1 cellular context compared by ENCODE assay signal in genomic region chr10:97738616-97739015, GRCh38.
TF ChIP-seq lines count a peak whose summit lies in the region.

No MANE protein-coding gene starts in this region.

TF ChIP-seq in IMR-90, 13 proteins besides CTCF, POLR2A, EP300 and RAD21:
- TF ChIP-seq MXI1 (IDR thresholded peaks at IDR 0.05; ENCODE audit: borderline replicate concordance, low read depth, low read length) = no peak
- TF ChIP-seq ELK1 (IDR thresholded peaks at IDR 0.05; ENCODE audit: borderline replicate concordance, low read depth, low read length) = no peak
- no peak for TF ChIP-seq FOS (IDR thresholded peaks at IDR 0.05; ENCODE audit: low read depth, low read length)
- TF ChIP-seq RCOR1 (IDR thresholded peaks at IDR 0.05; ENCODE audit: insufficient replicate concordance, low read length) = no peak
- no peak for TF ChIP-seq MAFK (IDR thresholded peaks at IDR 0.05; ENCODE audit: low read depth, low read length)
- no peak for TF ChIP-seq RFX5 (IDR thresholded peaks at IDR 0.05; ENCODE audit: low read depth, low read length)
- TF ChIP-seq BHLHE40 (IDR thresholded peaks at IDR 0.05; ENCODE audit: low read depth, low read length) = no peak
- TF ChIP-seq SMC3 (IDR thresholded peaks at IDR 0.05; ENCODE audit: low read depth, low read length) = no peak
- no peak for TF ChIP-seq MAZ (IDR thresholded peaks at IDR 0.05; ENCODE audit: borderline replicate concordance, low read depth, low read length)
- no peak for TF ChIP-seq USF2 (IDR thresholded peaks at IDR 0.05; ENCODE audit: low read depth, low read length)
- TF ChIP-seq CEBPB (IDR thresholded peaks at IDR 0.05; ENCODE audit: low read depth, low read length) = no peak
- no peak for TF ChIP-seq CHD1 (IDR thresholded peaks at IDR 0.05; ENCODE audit: low read depth, low read length)
- TF ChIP-seq NFE2L2 (IDR thresholded peaks at IDR 0.05; ENCODE audit: low read depth, low read length) = no peak
